ENCODE assay signal across 18 cellular contexts in genomic region chr18:57951110-57951796, GRCh38.
A peak's percentile ranks its signal among the peaks of the same experiment; 100 is the strongest.
DNase-seq lines count a peak whose midpoint lies in the region; ATAC-seq and TF ChIP-seq lines count a peak whose summit lies in the region.
"Had no signal": no experiment of that assay in that cellular context is flagged by ENCODE, and none has a peak within 500 bp of the region (broad histone marks: within the 10 kb centered on the region; RNA-seq: fewer than 3 reads in every experiment).

No MANE protein-coding gene starts in this region.

- no peaks in the 10 kb centered on the region for H3K4me1 Mint-ChIP-seq in activated CD4-positive, alpha-beta T cell treated with anti-CD3 and anti-CD28 coated beads, Interleukin-2, amount 10 ng/mL, durations not matched to agents 24 days and 14 days
- H3K4me1 Mint-ChIP-seq: activated CD4-positive, alpha-beta T cell treated with anti-CD3 and anti-CD28 coated beads, Interleukin-2, amount 10 ng/mL, durations not matched to agents 7 days and 5 days had no signal

- TF ChIP-seq CTCF in foreskin keratinocyte (conservative IDR thresholded peaks at IDR 0.05) = no peak

- no peaks in the 10 kb centered on the region for H3K27me3 ChIP-seq in foreskin keratinocyte
- H3K27me3 ChIP-seq: hepatocyte, SJCRH30 had no signal

- intact Hi-C loops in activated CD4-positive, alpha-beta T cell treated with anti-CD3 and anti-CD28 coated beads, Interleukin-2, amount 10 ng/mL, durations not matched to agents 24 days and 14 days (cut with micrococcal nuclease) = no loop called here

- DNase-seq in DMS53 treated with DMSO at 0.1 percent for 48 hours (lab: John Stamatoyannopoulos, UW; ENCODE audit: unreplicated experiment) (peak; percentile 72), foreskin keratinocyte (peak in 1 of 2 donors; percentile 37), mesenteric fat pad (ENCODE audit: low spot score) (no peak), NCI-H2029 (lab: John Stamatoyannopoulos, UW) (no peak)
- no peak for DNase-seq in stimulated activated CD4-positive, alpha-beta T cell treated with anti-CD3 and anti-CD28 coated beads, Interleukin-4, amount 100 ng/mL, for 4 hours
- DNase-seq in activated CD4-positive, alpha-beta T cell treated with anti-CD3 and anti-CD28 coated beads, Interleukin-2, amount 10 ng/mL, durations not matched to agents 24 days and 14 days = no peak
- DNase-seq: activated CD4-positive, alpha-beta T cell treated with anti-CD3 and anti-CD28 coated beads, Interleukin-2, amount 10 ng/mL, durations not matched to agents 7 days and 5 days; activated T-cell treated with anti-CD3 and anti-CD28 coated beads, Interleukin-2, amount 50 U/mL, for 72 hours; amniotic stem cell; NCI-H187 treated with DMSO at 0.1 percent for 48 hours; NCI-H748 treated with DMSO at 0.1 percent for 48 hours; SJCRH30; T-helper 9 cell had no signal

- peak overlapping the region; percentile 22 for H3K27ac ChIP-seq in foreskin keratinocyte
- H3K27ac ChIP-seq: hepatocyte, HL-60, parathyroid adenoma, SJCRH30 had no signal

- H3K36me3 Mint-ChIP-seq in activated CD4-positive, alpha-beta T cell treated with anti-CD3 and anti-CD28 coated beads, Interleukin-2, amount 10 ng/mL, durations not matched to agents 24 days and 14 days (ENCODE audit: low read depth) = no peaks in the 10 kb centered on the region

- H3K27ac Mint-ChIP-seq in activated CD4-positive, alpha-beta T cell treated with anti-CD3 and anti-CD28 coated beads, Interleukin-2, amount 10 ng/mL, durations not matched to agents 24 days and 14 days = no peak overlapping the region
- H3K27ac Mint-ChIP-seq: activated CD4-positive, alpha-beta T cell treated with anti-CD3 and anti-CD28 coated beads, Interleukin-2, amount 10 ng/mL, durations not matched to agents 7 days and 5 days; activated T-cell treated with anti-CD3 and anti-CD28 coated beads, Interleukin-2, amount 50 U/mL, for 72 hours had no signal

- peak; percentile 76 for ATAC-seq in GM19351 (IDR thresholded peaks at IDR 0.05; ENCODE audit: unreplicated experiment)
- ATAC-seq in HG03432 (IDR thresholded peaks at IDR 0.05; ENCODE audit: unreplicated experiment) = peak; percentile 68
- ATAC-seq in foreskin keratinocyte = no peak
- ATAC-seq: activated T-cell treated with anti-CD3 and anti-CD28 coated beads, Interleukin-2, amount 50 U/mL, for 72 hours had no signal

- no peaks in the 10 kb centered on the region for H3K27me3 Mint-ChIP-seq in activated CD4-positive, alpha-beta T cell treated with anti-CD3 and anti-CD28 coated beads, Interleukin-2, amount 10 ng/mL, durations not matched to agents 24 days and 14 days
- H3K27me3 Mint-ChIP-seq: activated CD4-positive, alpha-beta T cell treated with anti-CD3 and anti-CD28 coated beads, Interleukin-2, amount 10 ng/mL, durations not matched to agents 7 days and 5 days had no signal

- no peaks in the 10 kb centered on the region for H3K9me3 Mint-ChIP-seq in activated CD4-positive, alpha-beta T cell treated with anti-CD3 and anti-CD28 coated beads, Interleukin-2, amount 10 ng/mL, durations not matched to agents 24 days and 14 days
- H3K9me3 Mint-ChIP-seq: activated CD4-positive, alpha-beta T cell treated with anti-CD3 and anti-CD28 coated beads, Interleukin-2, amount 10 ng/mL, durations not matched to agents 7 days and 5 days; activated T-cell treated with anti-CD3 and anti-CD28 coated beads, Interleukin-2, amount 50 U/mL, for 72 hours had no signal

- H3K4me1 ChIP-seq in foreskin keratinocyte = peaks cover 10% of the 10 kb centered on the region
- H3K4me1 ChIP-seq: parathyroid adenoma, SJCRH30 had no signal

- no peak overlapping the region for H3K4me3 Mint-ChIP-seq in activated CD4-positive, alpha-beta T cell treated with anti-CD3 and anti-CD28 coated beads, Interleukin-2, amount 10 ng/mL, durations not matched to agents 24 days and 14 days
- H3K4me3 Mint-ChIP-seq: activated CD4-positive, alpha-beta T cell treated with anti-CD3 and anti-CD28 coated beads, Interleukin-2, amount 10 ng/mL, durations not matched to agents 7 days and 5 days; activated T-cell treated with anti-CD3 and anti-CD28 coated beads, Interleukin-2, amount 50 U/mL, for 72 hours had no signal
